Comparison of ENCODE assay signal across 11 cellular contexts in genomic region chr15:74006774-74007639, GRCh38. TPM values are rescaled to one million over a fixed set of nuclear protein-coding genes. Genes with fewer than 3 reads are reported as not detected.
DNase-seq lines count a peak whose midpoint lies in the region; ATAC-seq and TF ChIP-seq lines count a peak whose summit lies in the region.
"Had no signal": no experiment of that assay in that cellular context is flagged by ENCODE, and none has a peak within 500 bp of the region (broad histone marks: within the 10 kb centered on the region; RNA-seq: fewer than 3 reads in every experiment).

No MANE protein-coding gene starts in this region.

- H3K4me3 ChIP-seq in OCI-LY7 (ENCODE audit: low read depth, low read length, poor library complexity, severe bottlenecking) (peak overlapping the region; percentile 14), smooth muscle cell (no peak overlapping the region)
- H3K4me3 ChIP-seq: GM23248, lung had no signal

- intact Hi-C loops in OCI-LY7 (cut with micrococcal nuclease; ENCODE audit: unreplicated experiment): no loop called here

- no peaks in the 10 kb centered on the region for H3K27me3 ChIP-seq in smooth muscle cell (ENCODE audit: low read depth)

- peak; percentile 74 for ATAC-seq in stimulated activated memory B cell treated with anti-CD40 and anti-IgM and Interleukin-4, amounts not matched to agents 10 μg/mL and 1 μg/mL and 100 μg/mL, for 72 hours
- ATAC-seq in HG03108 (IDR thresholded peaks at IDR 0.05; ENCODE audit: unreplicated experiment): no peak

- peak overlapping the region; percentile 47 for H3K27ac ChIP-seq in OCI-LY7 (ENCODE audit: low read depth, low read length, poor library complexity, severe bottlenecking)
- H3K27ac ChIP-seq in smooth muscle cell (ENCODE audit: low read depth): no peak overlapping the region
- H3K27ac ChIP-seq: GM23248 had no signal

- no peak for TF ChIP-seq CTCF in GM10248 (IDR thresholded peaks at IDR 0.05; ENCODE audit: control extremely low read depth, extremely low read depth, low read depth, missing control alignments)
- no peak for TF ChIP-seq CTCF in OCI-LY7 (conservative IDR thresholded peaks at IDR 0.05; ENCODE audit: low read length)
- no peak for TF ChIP-seq CTCF in smooth muscle cell (IDR thresholded peaks at IDR 0.05; ENCODE audit: borderline replicate concordance, insufficient read depth, poor library complexity, severe bottlenecking)

- H2AFZ ChIP-seq in OCI-LY7 (ENCODE audit: low read length): peak overlapping the region; percentile 51; the same call in 1 of the 2 replicates
- no peak overlapping the region for H2AFZ ChIP-seq in smooth muscle cell (ENCODE audit: low read depth)
- H2AFZ ChIP-seq: GM23248 had no signal

- peaks cover 50% of the 10 kb centered on the region for H3K4me1 Mint-ChIP-seq in stimulated activated memory B cell treated with anti-CD40 and anti-IgM and Interleukin-4, amounts not matched to agents 10 μg/mL and 1 μg/mL and 100 μg/mL, for 72 hours

- H3K79me2 ChIP-seq in OCI-LY7 (ENCODE audit: insufficient read depth, low read depth, low read length) (no peaks in the 10 kb centered on the region), smooth muscle cell (ENCODE audit: low read depth) (peaks cover 44% of the 10 kb centered on the region)

- H3K4me1 ChIP-seq in OCI-LY7 (ENCODE audit: insufficient read depth, low read length, poor library complexity, severe bottlenecking) (peaks cover 20% of the 10 kb centered on the region), smooth muscle cell (ENCODE audit: low read depth) (no peaks in the 10 kb centered on the region)

- peaks cover 3% of the 10 kb centered on the region for H3K9me3 Mint-ChIP-seq in stimulated activated memory B cell treated with anti-CD40 and anti-IgM and Interleukin-4, amounts not matched to agents 10 μg/mL and 1 μg/mL and 100 μg/mL, for 72 hours

- 81% methylated on average over 10 of the region's 11 CpGs for WGBS in smooth muscle cell (ENCODE audit: low lambda C conversion rate)

- no peaks in the 10 kb centered on the region for H3K9me2 ChIP-seq in OCI-LY7 (ENCODE audit: insufficient read depth, low read length)

- POLR2A ChIA-PET in GM10248 (lab: Yijun Ruan, JAX): interaction anchor here (0.8 to 1.8 kb wide), 2 partner anchors 11 to 13 kb away, joined by 3 to 4 read pairs; partner anchors contain the start of gene PML
- POLR2A ChIA-PET in OCI-LY7 (lab: Charles Lee): interaction anchor here (0.9 to 2.2 kb wide), 4 partner anchors 11 to 34 kb away, joined by 3 to 10 read pairs (median 6); partner anchors contain the start of gene PML

- H3K27me3 Mint-ChIP-seq in stimulated activated memory B cell treated with anti-CD40 and anti-IgM and Interleukin-4, amounts not matched to agents 10 μg/mL and 1 μg/mL and 100 μg/mL, for 72 hours: no peaks in the 10 kb centered on the region

- H3F3A ChIP-seq in smooth muscle cell (ENCODE audit: low read depth): no peaks in the 10 kb centered on the region

- H3K9me3 ChIP-seq in OCI-LY7 (ENCODE audit: low read length) (no peaks in the 10 kb centered on the region; the same call in 1 of the 2 replicates), smooth muscle cell (replicated peaks; ENCODE audit: low read depth) (no peaks in the 10 kb centered on the region)

- H4K20me1 ChIP-seq in OCI-LY7 (ENCODE audit: insufficient read depth, low read length): no peaks in the 10 kb centered on the region
- peaks cover 84% of the 10 kb centered on the region for H4K20me1 ChIP-seq in smooth muscle cell (ENCODE audit: low read depth)

- peak overlapping the region; percentile 83 for H3K27ac Mint-ChIP-seq in stimulated activated memory B cell treated with anti-CD40 and anti-IgM and Interleukin-4, amounts not matched to agents 10 μg/mL and 1 μg/mL and 100 μg/mL, for 72 hours

- peaks cover 60% of the 10 kb centered on the region for H3K36me3 ChIP-seq in OCI-LY7 (ENCODE audit: insufficient read depth, low read length)
- H3K36me3 ChIP-seq in smooth muscle cell (ENCODE audit: low read depth): no peaks in the 10 kb centered on the region

- H3K4me2 ChIP-seq in OCI-LY7 (ENCODE audit: low read length): peak overlapping the region; percentile 61
- H3K4me2 ChIP-seq in smooth muscle cell: no peak overlapping the region

- peak overlapping the region; percentile 59 for H3K4me3 Mint-ChIP-seq in stimulated activated memory B cell treated with anti-CD40 and anti-IgM and Interleukin-4, amounts not matched to agents 10 μg/mL and 1 μg/mL and 100 μg/mL, for 72 hours

- CTCF ChIA-PET in GM10248 (lab: Yijun Ruan, JAX) (interaction anchor here (0.8 to 3.8 kb wide), 10 partner anchors 10 to 316 kb away, joined by 3 to 23 read pairs (median 4); partner anchors contain the start of genes PML and STOML1), OCI-LY7 (lab: Charles Lee; ENCODE audit: unreplicated experiment) (interaction anchor here (0.8 to 1.2 kb wide), 2 partner anchors 13 to 41 kb away, joined by 3 to 4 read pairs; partner anchors contain the start of gene PML)

- H3K9ac ChIP-seq in smooth muscle cell (ENCODE audit: low read depth): no peak overlapping the region
- H3K9ac ChIP-seq: GM23248 had no signal

- BruUV-seq in OCI-LY7 (replicated peaks; lab: Mats Ljungman, UMichigan): no TSS peak

- DNase-seq in GM10248 (ENCODE audit: extremely low spot score): peak; percentile 58
- DNase-seq in OCI-LY7 (ENCODE audit: low spot score): no peak
- DNase-seq in foreskin melanocyte: peak; percentile 56
- DNase-seq in mucosa of gallbladder (ENCODE audit: low spot score): no peak
- DNase-seq in smooth muscle cell (lab: John Stamatoyannopoulos, UW; ENCODE audit: unreplicated experiment): no peak
- DNase-seq: DND-41, GM23248, NCI-H146 had no signal

- H3K36me3 Mint-ChIP-seq in stimulated activated memory B cell treated with anti-CD40 and anti-IgM and Interleukin-4, amounts not matched to agents 10 μg/mL and 1 μg/mL and 100 μg/mL, for 72 hours: peaks cover 58% of the 10 kb centered on the region

RNA-seq across cellular contexts. Expression of gene PML, which starts 12.5 kb away (rescaled TPM):
- total RNA-seq in OCI-LY7 (2014; rRNA removed; shearing (Covaris generic)): 9.6 and 16.9 TPM in 2 replicates
- 26.1 and 28.1 TPM in 2 replicates for total RNA-seq in OCI-LY7 (2022)
- total RNA-seq in mucosa of gallbladder: 59.6 TPM
- 21.6 and 34.1 TPM in 2 replicates for total RNA-seq in smooth muscle cell
- polyA plus RNA-seq in smooth muscle cell: 33.7 and 39.4 TPM in 2 replicates

RNA-seq across cellular contexts. Expression of gene STOML1, which starts 14.9 kb away (rescaled TPM):
- 5.7 and 8.0 TPM in 2 replicates for total RNA-seq in OCI-LY7 (2014; rRNA removed; shearing (Covaris generic))
- total RNA-seq in OCI-LY7 (2022): 8.9 and 10.0 TPM in 2 replicates
- total RNA-seq in mucosa of gallbladder: 20.3 TPM
- total RNA-seq in smooth muscle cell: 9.3 and 12.4 TPM in 2 replicates
- 23.7 and 27.5 TPM in 2 replicates for polyA plus RNA-seq in smooth muscle cell

Comparison
In these comparisons a context has a peak if more than half of its experiments do, and no peak if none do; other contexts are left out.
1. DNase-seq: peak in GM10248 (single experiment) and foreskin melanocyte (single experiment); none in OCI-LY7 (single experiment), mucosa of gallbladder (single experiment) and smooth muscle cell (single experiment).